ENCODE assay signal across 33 cellular contexts in the genomic region with DNA sequence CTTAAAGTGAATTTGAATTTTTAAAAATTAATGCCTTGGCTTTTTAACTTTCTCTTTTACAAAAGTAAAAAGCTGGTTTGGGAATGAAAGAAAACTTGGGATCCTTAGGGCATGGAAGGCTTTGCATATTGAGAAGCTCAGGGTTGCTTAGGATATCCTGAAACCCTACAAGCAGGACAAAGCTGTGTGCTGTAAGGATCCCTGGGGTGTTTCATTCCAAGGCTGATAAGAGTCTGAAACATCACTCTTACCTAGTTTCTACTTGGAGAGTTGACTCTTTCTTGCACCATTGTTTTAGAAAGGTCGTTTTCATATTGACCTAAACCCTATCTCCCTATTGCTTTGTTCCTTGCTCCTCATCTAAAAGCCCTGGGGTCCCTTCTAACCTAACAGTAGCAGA.
"Had no signal": no experiment of that assay in that cellular context is flagged by ENCODE, and none has a peak within 500 bp of the region (broad histone marks: within the 10 kb centered on the region; RNA-seq: fewer than 3 reads in every experiment).

No MANE protein-coding gene starts in this region.

- H3K4me3 ChIP-seq: adrenal gland, body of pancreas, coronary artery, esophagus muscularis mucosa, gastrocnemius medialis had no signal

- H3K36me3 Mint-ChIP-seq: activated CD8-positive, alpha-beta memory T cell treated with anti-CD3 and anti-CD28 coated beads, Interleukin-2, amount 10 ng/mL, durations not matched to agents 7 days and 5 days had no signal

- H3K27me3 ChIP-seq: adrenal gland, body of pancreas, esophagus muscularis mucosa, foreskin keratinocyte, gastrocnemius medialis had no signal

- H3K36me3 ChIP-seq: adrenal gland, esophagus muscularis mucosa, gastrocnemius medialis, WERI-Rb-1 had no signal

- H3K4me1 Mint-ChIP-seq: activated CD4-positive, alpha-beta T cell treated with anti-CD3 and anti-CD28 coated beads for 36 hours; activated CD4-positive, alpha-beta T cell treated with anti-CD3 and anti-CD28 coated beads, Interleukin-2, amount 10 ng/mL, durations not matched to agents 24 days and 14 days; activated CD8-positive, alpha-beta memory T cell treated with anti-CD3 and anti-CD28 coated beads, Interleukin-2, amount 10 ng/mL, durations not matched to agents 7 days and 5 days; activated naive CD4-positive, alpha-beta T cell treated with anti-CD3 and anti-CD28 coated beads, Interleukin-2, amount 50 U/mL, for 24 hours; activated naive CD8-positive, alpha-beta T cell treated with anti-CD3 and anti-CD28 coated beads for 36 hours; activated naive CD8-positive, alpha-beta T cell treated with anti-CD3 and anti-CD28 coated beads, Interleukin-2, amount 50 U/mL, for 24 hours; T-helper 17 cell had no signal

- H3K4me3 Mint-ChIP-seq: activated CD4-positive, alpha-beta memory T cell treated with anti-CD3 and anti-CD28 coated beads for 36 hours; activated CD4-positive, alpha-beta T cell treated with anti-CD3 and anti-CD28 coated beads for 36 hours; activated CD4-positive, alpha-beta T cell treated with anti-CD3 and anti-CD28 coated beads, Interleukin-2, amount 10 ng/mL, durations not matched to agents 24 days and 14 days; activated CD8-positive, alpha-beta memory T cell treated with anti-CD3 and anti-CD28 coated beads, Interleukin-2, amount 10 ng/mL, durations not matched to agents 7 days and 5 days; activated CD8-positive, alpha-beta T cell treated with anti-CD3 and anti-CD28 coated beads, Interleukin-2, amount 10 ng/mL, durations not matched to agents 7 days and 5 days; activated naive CD4-positive, alpha-beta T cell treated with anti-CD3 and anti-CD28 coated beads for 36 hours; activated naive CD4-positive, alpha-beta T cell treated with anti-CD3 and anti-CD28 coated beads, Interleukin-2, amount 50 U/mL, for 24 hours; activated naive CD8-positive, alpha-beta T cell treated with anti-CD3 and anti-CD28 coated beads for 36 hours; activated naive CD8-positive, alpha-beta T cell treated with anti-CD3 and anti-CD28 coated beads, Interleukin-2, amount 50 U/mL, for 24 hours; activated T-helper 1 cell treated with anti-CD3 and anti-CD28 coated beads, Interleukin-12 subunit alpha, Interleukin-12 subunit beta, Interleukin-2, Interleukin-4 antibody, amounts not matched to agents 30 ng/mL and 10 ng/mL and 1 ng/mL, durations not matched to agents 14 hours and 24 hours and 36 hours; dendritic cell treated with granulocyte-macrophage colony-stimulating factor and Interleukin-4, amounts not matched to agents 40 ng/mL and 50 ng/mL, for 4 days; T-helper 17 cell; T-helper 2 cell treated with Interferon-gamma antibody and Interleukin-4, amounts not matched to agents 5 μg/mL and 100 μg/mL, for 36 hours had no signal

- H3K27me3 Mint-ChIP-seq: activated CD4-positive, alpha-beta memory T cell treated with anti-CD3 and anti-CD28 coated beads for 36 hours; activated CD4-positive, alpha-beta T cell treated with anti-CD3 and anti-CD28 coated beads for 36 hours; activated CD4-positive, alpha-beta T cell treated with anti-CD3 and anti-CD28 coated beads, Interleukin-2, amount 10 ng/mL, durations not matched to agents 24 days and 14 days; activated CD8-positive, alpha-beta memory T cell treated with anti-CD3 and anti-CD28 coated beads, Interleukin-2, amount 10 ng/mL, durations not matched to agents 7 days and 5 days; activated naive CD4-positive, alpha-beta T cell treated with anti-CD3 and anti-CD28 coated beads, Interleukin-2, amount 50 U/mL, for 24 hours; activated naive CD8-positive, alpha-beta T cell treated with anti-CD3 and anti-CD28 coated beads for 36 hours; activated naive CD8-positive, alpha-beta T cell treated with anti-CD3 and anti-CD28 coated beads, Interleukin-2, amount 50 U/mL, for 24 hours; dendritic cell treated with granulocyte-macrophage colony-stimulating factor and Interleukin-4, amounts not matched to agents 40 ng/mL and 50 ng/mL, for 4 days; T-helper 17 cell had no signal

- H3K4me1 ChIP-seq: adrenal gland, body of pancreas had no signal

- H3K9me3 Mint-ChIP-seq: activated CD4-positive, alpha-beta memory T cell treated with anti-CD3 and anti-CD28 coated beads for 36 hours; activated naive CD4-positive, alpha-beta T cell treated with anti-CD3 and anti-CD28 coated beads for 36 hours; activated naive CD4-positive, alpha-beta T cell treated with anti-CD3 and anti-CD28 coated beads, Interleukin-2, amount 50 U/mL, for 24 hours; activated naive CD8-positive, alpha-beta T cell treated with anti-CD3 and anti-CD28 coated beads for 36 hours; activated naive CD8-positive, alpha-beta T cell treated with anti-CD3 and anti-CD28 coated beads, Interleukin-2, amount 50 U/mL, for 24 hours; activated T-helper 1 cell treated with anti-CD3 and anti-CD28 coated beads, Interleukin-12 subunit alpha, Interleukin-12 subunit beta, Interleukin-2, Interleukin-4 antibody, amounts not matched to agents 30 ng/mL and 10 ng/mL and 1 ng/mL, durations not matched to agents 14 hours and 24 hours and 36 hours; activated T-helper 2 cell treated with anti-CD3 and anti-CD28 coated beads, Interferon-gamma antibody, Interleukin-2, Interleukin-4, amounts not matched to agents 10 μg/mL and 5 μg/mL and 100 μg/mL, durations not matched to agents 14 hours and 24 hours and 36 hours; T-helper 2 cell treated with Interferon-gamma antibody and Interleukin-4, amounts not matched to agents 5 μg/mL and 100 μg/mL, for 36 hours had no signal

- H3K9me3 ChIP-seq: adrenal gland, body of pancreas, esophagus muscularis mucosa, gastrocnemius medialis had no signal

- DNase-seq: activated CD4-positive, alpha-beta memory T cell treated with anti-CD3 and anti-CD28 coated beads for 36 hours; activated CD4-positive, alpha-beta T cell treated with anti-CD3 and anti-CD28 coated beads for 36 hours; activated CD4-positive, alpha-beta T cell treated with anti-CD3 and anti-CD28 coated beads, Interleukin-2, amount 10 ng/mL, durations not matched to agents 24 days and 14 days; activated CD4-positive, CD25-positive, alpha-beta regulatory T cell; activated CD4-positive, CD25-positive, alpha-beta regulatory T cell treated with anti-CD3 and anti-CD28 coated beads, Interleukin-2, amount 50 U/mL, for 72 hours; activated CD8-positive, alpha-beta memory T cell treated with anti-CD3 and anti-CD28 coated beads, Interleukin-2, amount 10 ng/mL, durations not matched to agents 7 days and 5 days; activated CD8-positive, alpha-beta memory T cell treated with anti-CD3 and anti-CD28 coated beads, Interleukin-2, amount 50 U/mL, for 4 hours; activated CD8-positive, alpha-beta T cell treated with anti-CD3 and anti-CD28 coated beads, Interleukin-2, amount 10 ng/mL, durations not matched to agents 7 days and 5 days; activated effector memory CD4-positive, alpha-beta T cell treated with anti-CD3 and anti-CD28 coated beads, Interleukin-2, amount 50 U/mL, for 16 hours; activated naive CD4-positive, alpha-beta T cell treated with anti-CD3 and anti-CD28 coated beads for 36 hours; activated naive CD8-positive, alpha-beta T cell treated with anti-CD3 and anti-CD28 coated beads for 36 hours; activated naive CD8-positive, alpha-beta T cell treated with anti-CD3 and anti-CD28 coated beads, Interleukin-2, amount 50 U/mL, for 24 hours; activated T-cell treated with anti-CD3 and anti-CD28 coated beads, Interleukin-2, amount 50 U/mL, for 1 hour; activated T-cell treated with anti-CD3 and anti-CD28 coated beads, Interleukin-2, amount 50 U/mL, for 48 hours; adrenal gland; amygdala; aorta; body of pancreas; caudate nucleus; effector memory CD4-positive, alpha-beta T cell; foreskin keratinocyte; gastrocnemius medialis; T-helper 1 cell; T-helper 17 cell; T1000; WERI-Rb-1 had no signal

- H3K27ac ChIP-seq: adrenal gland, body of pancreas, coronary artery, esophagus muscularis mucosa, foreskin keratinocyte, gastrocnemius medialis, WERI-Rb-1 had no signal

- ATAC-seq: activated CD4-positive, alpha-beta T cell treated with anti-CD3 and anti-CD28 coated beads for 36 hours; activated CD8-positive, alpha-beta memory T cell treated with anti-CD3 and anti-CD28 coated beads, Interleukin-2, amount 10 ng/mL, durations not matched to agents 7 days and 5 days; activated CD8-positive, alpha-beta T cell treated with anti-CD3 and anti-CD28 coated beads, Interleukin-2, amount 10 ng/mL, durations not matched to agents 7 days and 5 days; activated naive CD8-positive, alpha-beta T cell treated with anti-CD3 and anti-CD28 coated beads, Interleukin-2, amount 50 U/mL, for 24 hours; body of pancreas; foreskin keratinocyte; gastrocnemius medialis; T-helper 17 cell had no signal

- H3K27ac Mint-ChIP-seq: activated CD4-positive, alpha-beta memory T cell treated with anti-CD3 and anti-CD28 coated beads for 36 hours; activated CD4-positive, alpha-beta T cell treated with anti-CD3 and anti-CD28 coated beads for 36 hours; activated CD4-positive, alpha-beta T cell treated with anti-CD3 and anti-CD28 coated beads, Interleukin-2, amount 10 ng/mL, durations not matched to agents 24 days and 14 days; activated CD8-positive, alpha-beta memory T cell treated with anti-CD3 and anti-CD28 coated beads, Interleukin-2, amount 10 ng/mL, durations not matched to agents 7 days and 5 days; activated CD8-positive, alpha-beta T cell treated with anti-CD3 and anti-CD28 coated beads, Interleukin-2, amount 10 ng/mL, durations not matched to agents 7 days and 5 days; activated naive CD4-positive, alpha-beta T cell treated with anti-CD3 and anti-CD28 coated beads for 36 hours; activated naive CD4-positive, alpha-beta T cell treated with anti-CD3 and anti-CD28 coated beads, Interleukin-2, amount 50 U/mL, for 24 hours; activated naive CD8-positive, alpha-beta T cell treated with anti-CD3 and anti-CD28 coated beads for 36 hours; activated naive CD8-positive, alpha-beta T cell treated with anti-CD3 and anti-CD28 coated beads, Interleukin-2, amount 50 U/mL, for 24 hours; activated T-helper 1 cell treated with anti-CD3 and anti-CD28 coated beads, Interleukin-12 subunit alpha, Interleukin-12 subunit beta, Interleukin-2, Interleukin-4 antibody, amounts not matched to agents 30 ng/mL and 10 ng/mL and 1 ng/mL, durations not matched to agents 14 hours and 24 hours and 36 hours; activated T-helper 2 cell treated with anti-CD3 and anti-CD28 coated beads, Interferon-gamma antibody, Interleukin-2, Interleukin-4, amounts not matched to agents 10 μg/mL and 5 μg/mL and 100 μg/mL, durations not matched to agents 14 hours and 24 hours and 36 hours; dendritic cell treated with granulocyte-macrophage colony-stimulating factor and Interleukin-4, amounts not matched to agents 40 ng/mL and 50 ng/mL, for 4 days; T-helper 17 cell; T-helper 2 cell treated with Interferon-gamma antibody and Interleukin-4, amounts not matched to agents 5 μg/mL and 100 μg/mL, for 36 hours had no signal
